9 cellular contexts compared by ENCODE assay signal in the genomic region with DNA sequence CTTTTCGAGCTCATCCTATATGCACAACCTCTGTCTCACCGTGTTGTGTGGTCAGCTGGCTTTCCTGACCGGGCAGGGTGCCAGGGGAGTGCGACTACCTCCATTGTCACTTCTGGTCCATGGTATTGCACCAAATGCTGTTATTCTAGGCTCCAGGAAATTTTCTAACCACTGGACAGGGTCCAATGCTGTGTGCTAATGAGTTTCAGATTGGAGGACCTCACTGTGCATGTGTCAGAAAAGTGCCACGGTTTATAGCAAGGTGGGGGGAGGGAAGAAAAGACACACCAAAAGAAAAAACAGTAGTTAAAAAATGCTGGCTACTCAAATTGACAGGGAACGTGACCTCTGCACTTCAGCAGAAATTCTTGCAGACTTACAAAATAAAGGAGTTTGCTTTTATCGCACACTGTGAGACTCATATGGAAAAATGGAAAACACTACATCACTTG.
DNase-seq lines count a peak whose midpoint lies in the region; ATAC-seq, FAIRE-seq and TF ChIP-seq lines count a peak whose summit lies in the region.
"Had no signal": no experiment of that assay in that cellular context is flagged by ENCODE, and none has a peak within 500 bp of the region (broad histone marks: within the 10 kb centered on the region; RNA-seq: fewer than 3 reads in every experiment).

No MANE protein-coding gene starts in this region.

- H3K36me3 ChIP-seq in fibroblast of lung (ENCODE audit: control insufficient read depth, insufficient read depth, low read length) (no peaks in the 10 kb centered on the region), psoas muscle (ENCODE audit: insufficient read depth in 1 of 2, low read depth in 1 of 2) (no peaks in the 10 kb centered on the region)

- ATAC-seq in psoas muscle (no peak), HG03342 (IDR thresholded peaks at IDR 0.05; ENCODE audit: unreplicated experiment) (no peak)

- H3K27me3 Mint-ChIP-seq in activated T-helper 1 cell treated with anti-CD3 and anti-CD28 coated beads, Interleukin-12 subunit alpha, Interleukin-12 subunit beta, Interleukin-2, Interleukin-4 antibody, amounts not matched to agents 30 ng/mL and 10 ng/mL and 1 ng/mL, durations not matched to agents 14 hours and 24 hours and 36 hours (ENCODE audit: insufficient read depth) = peaks cover 2% of the 10 kb centered on the region
- H3K27me3 Mint-ChIP-seq: central memory CD8-positive, alpha-beta T cell had no signal

- H3K4me3 Mint-ChIP-seq in activated T-helper 1 cell treated with anti-CD3 and anti-CD28 coated beads, Interleukin-12 subunit alpha, Interleukin-12 subunit beta, Interleukin-2, Interleukin-4 antibody, amounts not matched to agents 30 ng/mL and 10 ng/mL and 1 ng/mL, durations not matched to agents 14 hours and 24 hours and 36 hours = no peak overlapping the region
- H3K4me3 Mint-ChIP-seq: central memory CD8-positive, alpha-beta T cell had no signal

- H3K9ac ChIP-seq in fibroblast of lung (ENCODE audit: insufficient read depth, low read length) = peak overlapping the region; percentile 3

- intact Hi-C loops in psoas muscle (cut with DNase I) = no loop called here
- intact Hi-C loops in activated T-helper 1 cell treated with anti-CD3 and anti-CD28 coated beads, Interleukin-12 subunit alpha, Interleukin-12 subunit beta, Interleukin-2, Interleukin-4 antibody, amounts not matched to agents 30 ng/mL and 10 ng/mL and 1 ng/mL, durations not matched to agents 14 hours and 24 hours and 36 hours (cut with micrococcal nuclease) = no loop called here

- FAIRE-seq in RCC 7860 (lab: Jason Lieb, UNC) = peak; percentile 85

- peak overlapping the region; percentile 94 for H3K27ac ChIP-seq in fibroblast of lung (ENCODE audit: insufficient read depth, low read length)
- no peak overlapping the region for H3K27ac ChIP-seq in psoas muscle

- peaks cover 50% of the 10 kb centered on the region for H3K79me2 ChIP-seq in fibroblast of lung (ENCODE audit: control insufficient read depth, insufficient read depth, low read length)

- H2AFZ ChIP-seq in fibroblast of lung (ENCODE audit: low read length) = no peak overlapping the region

- peaks cover 40% of the 10 kb centered on the region for H3K36me3 Mint-ChIP-seq in activated T-helper 1 cell treated with anti-CD3 and anti-CD28 coated beads, Interleukin-12 subunit alpha, Interleukin-12 subunit beta, Interleukin-2, Interleukin-4 antibody, amounts not matched to agents 30 ng/mL and 10 ng/mL and 1 ng/mL, durations not matched to agents 14 hours and 24 hours and 36 hours (ENCODE audit: low read depth)

- TF ChIP-seq CTCF in fibroblast of lung (conservative IDR thresholded peaks at IDR 0.05 in 1 of 2, IDR thresholded peaks at IDR 0.05 in 1 of 2; ENCODE audit: low read depth in 1 of 2, low read length in 2 of 2) (no peak), psoas muscle (IDR thresholded peaks at IDR 0.05) (no peak)

- peak; percentile 61 for DNase-seq in ELR (ENCODE audit: low read depth)
- DNase-seq in RCC 7860 (ENCODE audit: low spot score) = peak; percentile 84
- DNase-seq in fibroblast of lung (ENCODE audit: low read depth in 2 of 2) = peak; percentile 85 to 86
- DNase-seq in psoas muscle = peak; percentile 47 to 51
- no peak for DNase-seq in hippocampal formation (lab: John Stamatoyannopoulos, UW)
- DNase-seq in activated T-helper 1 cell treated with anti-CD3 and anti-CD28 coated beads, Interleukin-12 subunit alpha, Interleukin-12 subunit beta, Interleukin-2, Interleukin-4 antibody, amounts not matched to agents 30 ng/mL and 10 ng/mL and 1 ng/mL, durations not matched to agents 14 hours and 24 hours and 36 hours (ENCODE audit: low spot score) = no peak
- no peak for DNase-seq in LoVo (ENCODE audit: low spot score)

- H3K4me3 ChIP-seq in fibroblast of lung (replicated peaks in 1 of 4; ENCODE audit: control extremely low read depth in 1 of 4, insufficient read depth in 1 of 4, low read depth in 3 of 4, low read length in 4 of 4) = peak overlapping the region in 1 of 4 experiments; percentile 4
- no peak overlapping the region for H3K4me3 ChIP-seq in psoas muscle

- no peaks in the 10 kb centered on the region for H4K20me1 ChIP-seq in fibroblast of lung (ENCODE audit: control insufficient read depth, extremely low read depth, insufficient read depth, low read length)

- H3K9me3 ChIP-seq in fibroblast of lung (ENCODE audit: control insufficient read depth, insufficient read depth, low read depth, low read length) = no peaks in the 10 kb centered on the region
- no peaks in the 10 kb centered on the region for H3K9me3 ChIP-seq in psoas muscle

- no peaks in the 10 kb centered on the region for H3K9me3 Mint-ChIP-seq in activated T-helper 1 cell treated with anti-CD3 and anti-CD28 coated beads, Interleukin-12 subunit alpha, Interleukin-12 subunit beta, Interleukin-2, Interleukin-4 antibody, amounts not matched to agents 30 ng/mL and 10 ng/mL and 1 ng/mL, durations not matched to agents 14 hours and 24 hours and 36 hours
- H3K9me3 Mint-ChIP-seq: central memory CD8-positive, alpha-beta T cell had no signal

- 41 to 56% (median 45%) methylated on average over 7 of the region's 7 CpGs for WGBS in psoas muscle, 3 donors

- H3K27me3 ChIP-seq in fibroblast of lung (ENCODE audit: control insufficient read depth, insufficient read depth, low read length) (no peaks in the 10 kb centered on the region), psoas muscle (ENCODE audit: insufficient read depth in 3 of 3, low read length in 2 of 3) (no peaks in the 10 kb centered on the region)

- peaks cover 66% of the 10 kb centered on the region for H3K4me1 Mint-ChIP-seq in activated T-helper 1 cell treated with anti-CD3 and anti-CD28 coated beads, Interleukin-12 subunit alpha, Interleukin-12 subunit beta, Interleukin-2, Interleukin-4 antibody, amounts not matched to agents 30 ng/mL and 10 ng/mL and 1 ng/mL, durations not matched to agents 14 hours and 24 hours and 36 hours (ENCODE audit: low read depth)

- peak overlapping the region; percentile 69 for H3K4me2 ChIP-seq in fibroblast of lung (ENCODE audit: extremely low read depth, insufficient read depth, low read length)

- H3K4me1 ChIP-seq in fibroblast of lung (ENCODE audit: control insufficient read depth, extremely low read depth, insufficient read depth, low read length) (peaks cover 46% of the 10 kb centered on the region), psoas muscle (no peaks in the 10 kb centered on the region)

- no peak overlapping the region for H3K27ac Mint-ChIP-seq in activated T-helper 1 cell treated with anti-CD3 and anti-CD28 coated beads, Interleukin-12 subunit alpha, Interleukin-12 subunit beta, Interleukin-2, Interleukin-4 antibody, amounts not matched to agents 30 ng/mL and 10 ng/mL and 1 ng/mL, durations not matched to agents 14 hours and 24 hours and 36 hours

Comparison
In these comparisons a context has a peak if more than half of its experiments do, and no peak if none do; other contexts are left out.
1. DNase-seq: peak in ELR (single experiment), RCC 7860 (single experiment), fibroblast of lung (2 of 2) and psoas muscle (2 of 2); none in hippocampal formation (0 of 2), activated T-helper 1 cell treated with anti-CD3 and anti-CD28 coated beads, Interleukin-12 subunit alpha, Interleukin-12 subunit beta, Interleukin-2, Interleukin-4 antibody, amounts not matched to agents 30 ng/mL and 10 ng/mL and 1 ng/mL, durations not matched to agents 14 hours and 24 hours and 36 hours (single experiment) and LoVo (single experiment).